2 cellular contexts compared by ENCODE assay signal in the genomic region with DNA sequence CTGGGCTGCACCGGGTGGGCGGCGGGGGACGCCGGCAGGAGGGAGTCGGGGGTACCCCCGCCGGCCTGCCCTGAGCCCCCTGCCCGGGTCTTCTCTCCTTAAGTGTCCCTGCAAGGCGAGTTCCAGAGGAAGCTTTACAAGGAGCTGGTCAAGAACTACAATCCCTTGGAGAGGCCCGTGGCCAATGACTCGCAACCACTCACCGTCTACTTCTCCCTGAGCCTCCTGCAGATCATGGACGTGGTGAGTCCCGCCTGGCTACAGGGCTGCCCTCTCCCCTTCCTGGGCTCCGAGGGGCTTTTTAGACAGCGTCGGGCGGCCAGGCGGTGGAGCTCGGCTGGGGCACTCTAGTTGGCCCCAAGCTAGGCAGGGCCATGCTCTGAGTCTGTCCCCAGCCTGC.
TF ChIP-seq lines count a peak whose summit lies in the region.

No MANE protein-coding gene starts in this region.

TF ChIP-seq in GM23338, 12 proteins besides CTCF, POLR2A, EP300 and RAD21:
- TF ChIP-seq, protein P1, sequence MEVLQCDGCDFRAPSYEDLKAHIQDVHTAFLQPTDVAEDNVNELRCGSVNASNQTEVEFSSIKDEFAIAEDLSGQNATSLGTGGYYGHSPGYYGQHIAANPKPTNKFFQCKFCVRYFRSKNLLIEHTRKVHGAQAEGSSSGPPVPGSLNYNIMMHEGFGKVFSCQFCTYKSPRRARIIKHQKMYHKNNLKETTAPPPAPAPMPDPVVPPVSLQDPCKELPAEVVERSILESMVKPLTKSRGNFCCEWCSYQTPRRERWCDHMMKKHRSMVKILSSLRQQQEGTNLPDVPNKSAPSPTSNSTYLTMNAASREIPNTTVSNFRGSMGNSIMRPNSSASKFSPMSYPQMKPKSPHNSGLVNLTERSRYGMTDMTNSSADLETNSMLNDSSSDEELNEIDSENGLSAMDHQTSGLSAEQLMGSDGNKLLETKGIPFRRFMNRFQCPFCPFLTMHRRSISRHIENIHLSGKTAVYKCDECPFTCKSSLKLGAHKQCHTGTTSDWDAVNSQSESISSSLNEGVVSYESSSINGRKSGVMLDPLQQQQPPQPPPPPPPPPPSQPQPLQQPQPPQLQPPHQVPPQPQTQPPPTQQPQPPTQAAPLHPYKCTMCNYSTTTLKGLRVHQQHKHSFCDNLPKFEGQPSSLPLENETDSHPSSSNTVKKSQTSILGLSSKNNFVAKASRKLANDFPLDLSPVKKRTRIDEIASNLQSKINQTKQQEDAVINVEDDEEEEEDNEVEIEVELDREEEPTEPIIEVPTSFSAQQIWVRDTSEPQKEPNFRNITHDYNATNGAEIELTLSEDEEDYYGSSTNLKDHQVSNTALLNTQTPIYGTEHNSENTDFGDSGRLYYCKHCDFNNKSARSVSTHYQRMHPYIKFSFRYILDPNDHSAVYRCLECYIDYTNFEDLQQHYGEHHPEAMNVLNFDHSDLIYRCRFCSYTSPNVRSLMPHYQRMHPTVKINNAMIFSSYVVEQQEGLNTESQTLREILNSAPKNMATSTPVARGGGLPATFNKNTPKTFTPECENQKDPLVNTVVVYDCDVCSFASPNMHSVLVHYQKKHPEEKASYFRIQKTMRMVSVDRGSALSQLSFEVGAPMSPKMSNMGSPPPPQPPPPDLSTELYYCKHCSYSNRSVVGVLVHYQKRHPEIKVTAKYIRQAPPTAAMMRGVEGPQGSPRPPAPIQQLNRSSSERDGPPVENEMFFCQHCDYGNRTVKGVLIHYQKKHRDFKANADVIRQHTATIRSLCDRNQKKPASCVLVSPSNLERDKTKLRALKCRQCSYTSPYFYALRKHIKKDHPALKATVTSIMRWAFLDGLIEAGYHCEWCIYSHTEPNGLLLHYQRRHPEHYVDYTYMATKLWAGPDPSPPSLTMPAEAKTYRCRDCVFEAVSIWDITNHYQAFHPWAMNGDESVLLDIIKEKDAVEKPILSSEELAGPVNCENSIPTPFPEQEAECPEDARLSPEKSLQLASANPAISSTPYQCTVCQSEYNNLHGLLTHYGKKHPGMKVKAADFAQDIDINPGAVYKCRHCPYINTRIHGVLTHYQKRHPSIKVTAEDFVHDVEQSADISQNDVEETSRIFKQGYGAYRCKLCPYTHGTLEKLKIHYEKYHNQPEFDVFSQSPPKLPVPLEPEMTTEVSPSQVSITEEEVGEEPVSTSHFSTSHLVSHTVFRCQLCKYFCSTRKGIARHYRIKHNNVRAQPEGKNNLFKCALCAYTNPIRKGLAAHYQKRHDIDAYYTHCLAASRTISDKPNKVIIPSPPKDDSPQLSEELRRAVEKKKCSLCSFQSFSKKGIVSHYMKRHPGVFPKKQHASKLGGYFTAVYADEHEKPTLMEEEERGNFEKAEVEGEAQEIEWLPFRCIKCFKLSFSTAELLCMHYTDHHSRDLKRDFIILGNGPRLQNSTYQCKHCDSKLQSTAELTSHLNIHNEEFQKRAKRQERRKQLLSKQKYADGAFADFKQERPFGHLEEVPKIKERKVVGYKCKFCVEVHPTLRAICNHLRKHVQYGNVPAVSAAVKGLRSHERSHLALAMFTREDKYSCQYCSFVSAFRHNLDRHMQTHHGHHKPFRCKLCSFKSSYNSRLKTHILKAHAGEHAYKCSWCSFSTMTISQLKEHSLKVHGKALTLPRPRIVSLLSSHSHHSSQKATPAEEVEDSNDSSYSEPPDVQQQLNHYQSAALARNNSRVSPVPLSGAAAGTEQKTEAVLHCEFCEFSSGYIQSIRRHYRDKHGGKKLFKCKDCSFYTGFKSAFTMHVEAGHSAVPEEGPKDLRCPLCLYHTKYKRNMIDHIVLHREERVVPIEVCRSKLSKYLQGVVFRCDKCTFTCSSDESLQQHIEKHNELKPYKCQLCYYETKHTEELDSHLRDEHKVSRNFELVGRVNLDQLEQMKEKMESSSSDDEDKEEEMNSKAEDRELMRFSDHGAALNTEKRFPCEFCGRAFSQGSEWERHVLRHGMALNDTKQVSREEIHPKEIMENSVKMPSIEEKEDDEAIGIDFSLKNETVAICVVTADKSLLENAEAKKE (CRISPR knock-in tag; IDR thresholded peaks at IDR 0.05): no peak
- TF ChIP-seq EZH2 (IDR thresholded peaks at IDR 0.05; ENCODE audit: low read depth, unreplicated experiment) (no peak), ZNF331 (CRISPR knock-in tag; IDR thresholded peaks at IDR 0.05; ENCODE audit: low read depth) (no peak), JUNB (IDR thresholded peaks at IDR 0.05; ENCODE audit: unreplicated experiment) (no peak), NANOG (IDR thresholded peaks at IDR 0.05; ENCODE audit: borderline replicate concordance) (no peak), CREB1 (CRISPR knock-in tag; IDR thresholded peaks at IDR 0.05; ENCODE audit: low read depth) (no peak), EZH2phosphoT487 (IDR thresholded peaks at IDR 0.05; ENCODE audit: unreplicated experiment) (no peak)
- TF ChIP-seq, protein P2, sequence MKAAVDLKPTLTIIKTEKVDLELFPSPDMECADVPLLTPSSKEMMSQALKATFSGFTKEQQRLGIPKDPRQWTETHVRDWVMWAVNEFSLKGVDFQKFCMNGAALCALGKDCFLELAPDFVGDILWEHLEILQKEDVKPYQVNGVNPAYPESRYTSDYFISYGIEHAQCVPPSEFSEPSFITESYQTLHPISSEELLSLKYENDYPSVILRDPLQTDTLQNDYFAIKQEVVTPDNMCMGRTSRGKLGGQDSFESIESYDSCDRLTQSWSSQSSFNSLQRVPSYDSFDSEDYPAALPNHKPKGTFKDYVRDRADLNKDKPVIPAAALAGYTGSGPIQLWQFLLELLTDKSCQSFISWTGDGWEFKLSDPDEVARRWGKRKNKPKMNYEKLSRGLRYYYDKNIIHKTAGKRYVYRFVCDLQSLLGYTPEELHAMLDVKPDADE (IDR thresholded peaks at IDR 0.05): no peak

TF ChIP-seq in SK-N-SH treated with all-trans-retinoic acid at 6 μM for 48 hours, 23 proteins besides CTCF, POLR2A, EP300 and RAD21 (continued from another document):
- no peak for TF ChIP-seq ZC3H10 (CRISPR knock-in tag; IDR thresholded peaks at IDR 0.05)
TF ChIP-seq in SK-N-SH treated with all-trans-retinoic acid at 6 μM for 48 hours: peak in this region for 0.
